1 cellular context compared by ENCODE assay signal in genomic region chr1:155205035-155205434, GRCh38.
TF ChIP-seq lines count a peak whose summit lies in the region.

No MANE protein-coding gene starts in this region.

TF ChIP-seq in HepG2, 621 proteins besides CTCF, POLR2A, EP300 and RAD21:
- TF ChIP-seq KDM2A (CRISPR knock-in tag; IDR thresholded peaks at IDR 0.05; ENCODE audit: borderline replicate concordance, low read depth) = no peak
- 0 out of 2 replicates have a peak, but pooled peaks have one; percentile 17 for TF ChIP-seq HNF1B (CRISPR knock-in tag; IDR thresholded peaks at IDR 0.05)
- TF ChIP-seq MLLT10 (CRISPR knock-in tag; IDR thresholded peaks at IDR 0.05) = no peak
- TF ChIP-seq DMTF1 (CRISPR knock-in tag; IDR thresholded peaks at IDR 0.05) = no peak
- no peak for TF ChIP-seq ZNF280B (CRISPR knock-in tag; IDR thresholded peaks at IDR 0.05; ENCODE audit: borderline replicate concordance)
TF ChIP-seq in HepG2: peak in this region for 1.
